20 cellular contexts compared by ENCODE assay signal in the genomic region with DNA sequence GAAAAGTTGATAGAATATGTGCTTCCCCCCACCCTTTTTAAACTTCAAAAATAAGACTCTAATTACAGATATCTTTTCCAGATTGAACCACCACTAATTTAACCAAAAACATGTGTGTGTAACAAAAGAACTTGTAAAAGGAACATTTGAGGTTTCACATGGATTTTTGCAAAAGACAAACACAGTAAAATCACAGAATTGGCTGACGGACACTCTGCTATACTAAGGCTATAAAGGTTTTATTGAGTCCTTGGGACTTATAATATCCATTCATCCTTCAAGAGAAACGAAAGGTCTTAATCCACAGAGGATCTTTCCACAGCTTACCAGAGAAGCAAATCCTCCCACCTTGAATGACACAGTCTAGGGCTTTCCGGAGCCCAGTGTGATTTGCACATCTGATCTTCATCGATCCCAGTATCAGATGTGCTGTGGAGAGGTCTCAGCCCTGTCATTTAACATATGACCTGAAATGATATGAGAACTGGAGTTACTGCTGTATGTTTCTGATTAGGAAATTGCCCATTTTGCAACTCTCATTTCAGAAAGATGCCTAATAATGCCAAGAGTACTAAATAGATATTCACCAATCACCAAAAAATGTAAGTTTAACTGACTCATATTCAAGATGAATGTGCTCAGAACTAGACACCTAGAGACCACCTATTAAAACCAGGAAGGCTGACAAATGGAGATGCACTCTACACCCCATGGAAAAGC.
"Had no signal": no experiment of that assay in that cellular context is flagged by ENCODE, and none has a peak within 500 bp of the region (broad histone marks: within the 10 kb centered on the region; RNA-seq: fewer than 3 reads in every experiment).

No MANE protein-coding gene starts in this region.

- H3K36me3 ChIP-seq: SJSA1 had no signal

- H3K27me3 ChIP-seq: SJSA1 had no signal

- H3K4me3 ChIP-seq: SJSA1, SK-N-MC had no signal

- H3K27ac ChIP-seq: HL-60, SJSA1, SK-N-MC had no signal

- H3K9me3 ChIP-seq: SJSA1 had no signal

- DNase-seq: KBM-7, MV-4-11, NCI-H1048, NCI-H1105, NCI-H1417, NCI-H1436 treated with DMSO at 0.1 percent for 48 hours, NCI-H1694, NCI-H187 treated with DMSO at 0.1 percent for 48 hours, NCI-H2029 treated with DMSO at 0.1 percent for 48 hours, NCI-H2171 treated with DMSO at 0.1 percent for 48 hours, NCI-H345, NCI-H446 treated with DMSO at 0.1 percent for 48 hours, NCI-H510A treated with DMSO at 0.1 percent for 48 hours, NCI-H526, Right ventricle myocardium superior, RPMI8226, SIG-M5 had no signal
